Comparison of ENCODE assay signal across 15 cellular contexts in genomic region chr10:29479081-29479917, GRCh38.
DNase-seq lines count a peak whose midpoint lies in the region; ATAC-seq and TF ChIP-seq lines count a peak whose summit lies in the region.
"Had no signal": no experiment of that assay in that cellular context is flagged by ENCODE, and none has a peak within 500 bp of the region (broad histone marks: within the 10 kb centered on the region; RNA-seq: fewer than 3 reads in every experiment).

No MANE protein-coding gene starts in this region.

- no peak for TF ChIP-seq POLR2A in gastrocnemius medialis (IDR thresholded peaks at IDR 0.05)

- peaks cover 49 to 58% of the 10 kb centered on the region in 2 donors for H3K4me1 ChIP-seq in gastrocnemius medialis
- H3K4me1 ChIP-seq: A549 had no signal

- peak; percentile 26 to 77 for DNase-seq in NCI-H2081 (lab: John Stamatoyannopoulos, UW)
- no peak for DNase-seq in NCI-H2081 treated with DMSO at 0.1 percent for 48 hours (lab: John Stamatoyannopoulos, UW)
- DNase-seq in NCI-H510A (lab: John Stamatoyannopoulos, UW), result peak; percentile 21
- DNase-seq in choroid plexus epithelial cell (ENCODE audit: low read depth), result peak; percentile 59
- DNase-seq in gastrocnemius medialis, result no peak
- no peak for DNase-seq in Right ventricle myocardium superior
- DNase-seq in RPMI8226, result no peak
- DNase-seq: activated CD4-positive, CD25-positive, alpha-beta regulatory T cell; activated gamma-delta T cell treated with Interleukin-2 at 50 U/mL for 16 hours; endodermal cell; PC-9; stimulated activated CD4-positive, alpha-beta T cell treated with anti-CD3 and anti-CD28 coated beads, Interleukin-4, amount 100 ng/mL, for 24 hours had no signal

- ATAC-seq in gastrocnemius medialis, result peak; percentile 7 to 12
- no peak for ATAC-seq in Right ventricle myocardium superior (ENCODE audit: poor library complexity)
- ATAC-seq in HG02884 (IDR thresholded peaks at IDR 0.05; ENCODE audit: unreplicated experiment), result no peak

- no peaks in the 10 kb centered on the region for H3K9me3 ChIP-seq in gastrocnemius medialis
- H3K9me3 ChIP-seq: A549, thyroid gland had no signal

- TF ChIP-seq CTCF in choroid plexus epithelial cell (conservative IDR thresholded peaks at IDR 0.05; ENCODE audit: low read depth, low read length), result no peak
- no peak for TF ChIP-seq CTCF in gastrocnemius medialis (IDR thresholded peaks at IDR 0.05 in 4 of 5, conservative IDR thresholded peaks at IDR 0.05 in 1 of 5)

- in situ Hi-C loops in gastrocnemius medialis (cut with MboI; ENCODE audit: low sequenced_read_pairs in 4 of 4), result no loop called here

- peak overlapping the region; percentile 69 to 86 (median 82) for H3K27ac ChIP-seq in gastrocnemius medialis
- H3K27ac ChIP-seq: A549, PC-9 had no signal

- peaks cover 0 to 77% of the 10 kb centered on the region in 2 donors for H3K36me3 ChIP-seq in gastrocnemius medialis

- no peak overlapping the region for H3K4me3 ChIP-seq in choroid plexus epithelial cell (ENCODE audit: low read depth, low read length)
- H3K4me3 ChIP-seq in gastrocnemius medialis, result no peak overlapping the region
- H3K4me3 ChIP-seq: A549, PC-9, thyroid gland had no signal

- H3K27me3 ChIP-seq in gastrocnemius medialis, result no peaks in the 10 kb centered on the region
- H3K27me3 ChIP-seq: thyroid gland had no signal

- intact Hi-C loops in gastrocnemius medialis (cut with DNase I; ENCODE audit: low total_unique reads) (no loop called here), Right ventricle myocardium superior (cut with DNase I) (no loop called here)

Comparison
In these comparisons a context has a peak if more than half of its experiments do, and no peak if none do; other contexts are left out.
1. DNase-seq: peak in NCI-H2081 (2 of 2), NCI-H510A (single experiment) and choroid plexus epithelial cell (single experiment); none in NCI-H2081 treated with DMSO at 0.1 percent for 48 hours (single experiment), gastrocnemius medialis (0 of 2), Right ventricle myocardium superior (single experiment) and RPMI8226 (single experiment).
2. ATAC-seq: peak in gastrocnemius medialis (2 of 2); none in Right ventricle myocardium superior (single experiment) and HG02884 (single experiment).